Comparison of ENCODE assay signal across 1 cellular context in genomic region chr16:17544304-17544703, GRCh38.
TF ChIP-seq lines count a peak whose summit lies in the region.

No MANE protein-coding gene starts in this region.

TF ChIP-seq in SK-N-SH, 30 proteins besides CTCF, POLR2A, EP300 and RAD21 (continued from another document):
- no peak for TF ChIP-seq USF1 (IDR thresholded peaks at IDR 0.05; ENCODE audit: borderline replicate concordance, low read depth)
- TF ChIP-seq USF2 (IDR thresholded peaks at IDR 0.05; ENCODE audit: borderline replicate concordance, low read depth, low read length) = no peak
- no peak for TF ChIP-seq SIN3A (IDR thresholded peaks at IDR 0.05; ENCODE audit: borderline replicate concordance, low read depth, low read length)
TF ChIP-seq in SK-N-SH: peak in this region for 0.
